1 cellular context compared by ENCODE assay signal in the genomic region with DNA sequence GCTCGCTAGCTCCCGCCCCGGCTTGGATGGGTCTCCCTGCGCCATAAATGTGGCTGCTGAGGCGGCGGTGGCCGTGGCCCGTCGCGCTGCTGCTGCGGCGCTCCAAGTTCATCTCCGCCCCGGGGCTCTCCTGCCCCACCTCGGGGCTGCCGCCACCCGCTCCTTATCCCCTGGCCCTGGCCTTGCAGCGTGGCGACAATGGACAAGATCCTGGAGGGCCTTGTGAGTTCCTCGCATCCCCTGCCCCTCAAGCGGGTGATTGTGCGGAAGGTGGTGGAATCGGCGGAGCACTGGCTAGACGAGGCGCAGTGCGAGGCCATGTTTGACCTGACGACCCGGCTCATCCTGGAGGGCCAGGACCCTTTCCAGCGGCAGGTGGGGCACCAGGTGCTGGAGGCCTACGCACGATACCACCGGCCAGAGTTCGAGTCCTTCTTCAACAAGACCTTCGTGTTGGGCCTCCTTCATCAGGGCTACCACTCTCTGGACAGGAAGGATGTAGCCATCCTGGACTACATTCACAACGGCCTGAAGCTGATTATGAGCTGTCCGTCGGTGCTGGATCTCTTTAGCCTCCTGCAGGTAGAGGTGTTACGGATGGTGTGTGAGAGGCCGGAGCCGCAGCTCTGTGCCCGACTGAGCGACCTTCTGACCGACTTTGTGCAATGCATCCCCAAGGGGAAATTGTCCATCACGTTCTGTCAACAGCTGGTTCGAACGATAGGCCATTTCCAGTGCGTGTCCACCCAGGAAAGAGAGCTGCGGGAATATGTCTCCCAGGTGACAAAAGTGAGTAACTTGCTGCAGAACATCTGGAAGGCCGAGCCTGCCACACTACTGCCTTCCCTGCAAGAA.
TF ChIP-seq lines count a peak whose summit lies in the region.

No MANE protein-coding gene starts in this region.

TF ChIP-seq in HepG2, 621 proteins besides CTCF, POLR2A, EP300 and RAD21 (continued from another document):
- peak; percentile 54; the same call in 1 of the 2 replicates for TF ChIP-seq CSRNP1 (CRISPR knock-in tag; IDR thresholded peaks at IDR 0.05)
- peak; percentile 51 for TF ChIP-seq RBFOX2 (IDR thresholded peaks at IDR 0.05; ENCODE audit: low read depth, low read length)
- 0 out of 2 replicates have a peak, but pooled peaks have one; percentile 4 for TF ChIP-seq ZMYM2 (CRISPR knock-in tag; IDR thresholded peaks at IDR 0.05)
- TF ChIP-seq ZNF607 (CRISPR knock-in tag; IDR thresholded peaks at IDR 0.05; ENCODE audit: borderline replicate concordance), result 0 out of 2 replicates have a peak, but pooled peaks have one; percentile 20
- peak; percentile 9; the same call in 1 of the 2 replicates for TF ChIP-seq ATF7-NPFF (CRISPR knock-in tag; IDR thresholded peaks at IDR 0.05; ENCODE audit: low read depth)
- TF ChIP-seq, protein P1, sequence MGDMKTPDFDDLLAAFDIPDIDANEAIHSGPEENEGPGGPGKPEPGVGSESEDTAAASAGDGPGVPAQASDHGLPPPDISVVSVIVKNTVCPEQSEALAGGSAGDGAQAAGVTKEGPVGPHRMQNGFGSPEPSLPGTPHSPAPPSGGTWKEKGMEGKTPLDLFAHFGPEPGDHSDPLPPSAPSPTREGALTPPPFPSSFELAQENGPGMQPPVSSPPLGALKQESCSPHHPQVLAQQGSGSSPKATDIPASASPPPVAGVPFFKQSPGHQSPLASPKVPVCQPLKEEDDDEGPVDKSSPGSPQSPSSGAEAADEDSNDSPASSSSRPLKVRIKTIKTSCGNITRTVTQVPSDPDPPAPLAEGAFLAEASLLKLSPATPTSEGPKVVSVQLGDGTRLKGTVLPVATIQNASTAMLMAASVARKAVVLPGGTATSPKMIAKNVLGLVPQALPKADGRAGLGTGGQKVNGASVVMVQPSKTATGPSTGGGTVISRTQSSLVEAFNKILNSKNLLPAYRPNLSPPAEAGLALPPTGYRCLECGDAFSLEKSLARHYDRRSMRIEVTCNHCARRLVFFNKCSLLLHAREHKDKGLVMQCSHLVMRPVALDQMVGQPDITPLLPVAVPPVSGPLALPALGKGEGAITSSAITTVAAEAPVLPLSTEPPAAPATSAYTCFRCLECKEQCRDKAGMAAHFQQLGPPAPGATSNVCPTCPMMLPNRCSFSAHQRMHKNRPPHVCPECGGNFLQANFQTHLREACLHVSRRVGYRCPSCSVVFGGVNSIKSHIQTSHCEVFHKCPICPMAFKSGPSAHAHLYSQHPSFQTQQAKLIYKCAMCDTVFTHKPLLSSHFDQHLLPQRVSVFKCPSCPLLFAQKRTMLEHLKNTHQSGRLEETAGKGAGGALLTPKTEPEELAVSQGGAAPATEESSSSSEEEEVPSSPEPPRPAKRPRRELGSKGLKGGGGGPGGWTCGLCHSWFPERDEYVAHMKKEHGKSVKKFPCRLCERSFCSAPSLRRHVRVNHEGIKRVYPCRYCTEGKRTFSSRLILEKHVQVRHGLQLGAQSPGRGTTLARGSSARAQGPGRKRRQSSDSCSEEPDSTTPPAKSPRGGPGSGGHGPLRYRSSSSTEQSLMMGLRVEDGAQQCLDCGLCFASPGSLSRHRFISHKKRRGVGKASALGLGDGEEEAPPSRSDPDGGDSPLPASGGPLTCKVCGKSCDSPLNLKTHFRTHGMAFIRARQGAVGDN (CRISPR knock-in tag; IDR thresholded peaks at IDR 0.05), result peak; percentile 73
- TF ChIP-seq, protein P2, sequence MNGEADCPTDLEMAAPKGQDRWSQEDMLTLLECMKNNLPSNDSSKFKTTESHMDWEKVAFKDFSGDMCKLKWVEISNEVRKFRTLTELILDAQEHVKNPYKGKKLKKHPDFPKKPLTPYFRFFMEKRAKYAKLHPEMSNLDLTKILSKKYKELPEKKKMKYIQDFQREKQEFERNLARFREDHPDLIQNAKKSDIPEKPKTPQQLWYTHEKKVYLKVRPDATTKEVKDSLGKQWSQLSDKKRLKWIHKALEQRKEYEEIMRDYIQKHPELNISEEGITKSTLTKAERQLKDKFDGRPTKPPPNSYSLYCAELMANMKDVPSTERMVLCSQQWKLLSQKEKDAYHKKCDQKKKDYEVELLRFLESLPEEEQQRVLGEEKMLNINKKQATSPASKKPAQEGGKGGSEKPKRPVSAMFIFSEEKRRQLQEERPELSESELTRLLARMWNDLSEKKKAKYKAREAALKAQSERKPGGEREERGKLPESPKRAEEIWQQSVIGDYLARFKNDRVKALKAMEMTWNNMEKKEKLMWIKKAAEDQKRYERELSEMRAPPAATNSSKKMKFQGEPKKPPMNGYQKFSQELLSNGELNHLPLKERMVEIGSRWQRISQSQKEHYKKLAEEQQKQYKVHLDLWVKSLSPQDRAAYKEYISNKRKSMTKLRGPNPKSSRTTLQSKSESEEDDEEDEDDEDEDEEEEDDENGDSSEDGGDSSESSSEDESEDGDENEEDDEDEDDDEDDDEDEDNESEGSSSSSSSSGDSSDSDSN (CRISPR knock-in tag; IDR thresholded peaks at IDR 0.05), result peak; percentile 90
- TF ChIP-seq DNMT1 (CRISPR knock-in tag; IDR thresholded peaks at IDR 0.05), result no peak
